Comparison of ENCODE assay signal across 7 cellular contexts in genomic region chr9:110125763-110126351, GRCh38.
A peak's percentile ranks its signal among the peaks of the same experiment; 100 is the strongest.
DNase-seq lines count a peak whose midpoint lies in the region; ATAC-seq and TF ChIP-seq lines count a peak whose summit lies in the region.

No MANE protein-coding gene starts in this region.

- no peak for DNase-seq in activated naive CD8-positive, alpha-beta T cell treated with anti-CD3 and anti-CD28 coated beads for 36 hours
- no peak for DNase-seq in immature natural killer cell
- DNase-seq in stimulated activated naive CD8-positive, alpha-beta T cell treated with anti-CD3 and anti-CD28 coated beads, Interleukin-15, amount 100 ng/mL, for 72 hours = no peak
- DNase-seq in activated CD8-positive, alpha-beta memory T cell treated with anti-CD3 and anti-CD28 coated beads, Interleukin-2, amount 50 U/mL, for 4 hours = no peak
- no peak for DNase-seq in COLO829 (ENCODE audit: low spot score)

- peaks cover 95% of the 10 kb centered on the region for H3K79me2 ChIP-seq in KMS-11 (ENCODE audit: insufficient read depth, low read depth)

- no peaks in the 10 kb centered on the region for H3K9me3 Mint-ChIP-seq in activated naive CD8-positive, alpha-beta T cell treated with anti-CD3 and anti-CD28 coated beads for 36 hours
- no peaks in the 10 kb centered on the region for H3K9me3 Mint-ChIP-seq in immature natural killer cell
- H3K9me3 Mint-ChIP-seq in stimulated activated naive CD8-positive, alpha-beta T cell treated with anti-CD3 and anti-CD28 coated beads, Interleukin-15, amount 100 ng/mL, for 72 hours = no peaks in the 10 kb centered on the region

- H3K4me2 ChIP-seq in KMS-11 = peak overlapping the region; percentile 10; the same call in 1 of the 2 replicates

- TF ChIP-seq CTCF in KMS-11 (conservative IDR thresholded peaks at IDR 0.05; ENCODE audit: low read depth, low read length) = no peak

- peaks cover 38% of the 10 kb centered on the region for H3K4me1 ChIP-seq in KMS-11 (ENCODE audit: low read depth, poor library complexity, severe bottlenecking)

- peaks cover 15% of the 10 kb centered on the region for H3K4me1 Mint-ChIP-seq in activated naive CD8-positive, alpha-beta T cell treated with anti-CD3 and anti-CD28 coated beads for 36 hours
- peaks cover 16 to 20% of the 10 kb centered on the region in 2 donors for H3K4me1 Mint-ChIP-seq in immature natural killer cell
- peaks cover 24% of the 10 kb centered on the region for H3K4me1 Mint-ChIP-seq in stimulated activated naive CD8-positive, alpha-beta T cell treated with anti-CD3 and anti-CD28 coated beads, Interleukin-15, amount 100 ng/mL, for 72 hours

- H3K9ac ChIP-seq in KMS-11 = no peak overlapping the region

- no peak overlapping the region for H2AFZ ChIP-seq in KMS-11 (ENCODE audit: low read depth)

- no peaks in the 10 kb centered on the region for H3K27me3 Mint-ChIP-seq in activated naive CD8-positive, alpha-beta T cell treated with anti-CD3 and anti-CD28 coated beads for 36 hours
- H3K27me3 Mint-ChIP-seq in immature natural killer cell (ENCODE audit: low read depth in 3 of 3) = no peaks in the 10 kb centered on the region
- no peaks in the 10 kb centered on the region for H3K27me3 Mint-ChIP-seq in stimulated activated naive CD8-positive, alpha-beta T cell treated with anti-CD3 and anti-CD28 coated beads, Interleukin-15, amount 100 ng/mL, for 72 hours

- 0 out of 2 replicates have a peak, but pooled peaks cover 5% of the 10 kb centered on the region for H4K20me1 ChIP-seq in KMS-11 (ENCODE audit: insufficient read depth)

- no peaks in the 10 kb centered on the region for H3K36me3 Mint-ChIP-seq in activated naive CD8-positive, alpha-beta T cell treated with anti-CD3 and anti-CD28 coated beads for 36 hours
- no peaks in the 10 kb centered on the region for H3K36me3 Mint-ChIP-seq in immature natural killer cell

- H3K27ac ChIP-seq in KMS-11 = no peak overlapping the region; the same call in 1 of the 2 replicates

- no peak overlapping the region for H3K4me3 Mint-ChIP-seq in activated naive CD8-positive, alpha-beta T cell treated with anti-CD3 and anti-CD28 coated beads for 36 hours
- H3K4me3 Mint-ChIP-seq in immature natural killer cell = peak overlapping the region in 3 of 5 donors; percentile 3 to 66 (median 40)
- H3K4me3 Mint-ChIP-seq in stimulated activated naive CD8-positive, alpha-beta T cell treated with anti-CD3 and anti-CD28 coated beads, Interleukin-15, amount 100 ng/mL, for 72 hours = no peak overlapping the region

- ATAC-seq in stimulated activated naive CD8-positive, alpha-beta T cell treated with anti-CD3 and anti-CD28 coated beads, Interleukin-15, amount 100 ng/mL, for 72 hours = peak; percentile 12
- ATAC-seq in HG02588 (IDR thresholded peaks at IDR 0.05; ENCODE audit: unreplicated experiment) = no peak

- no peaks in the 10 kb centered on the region for H3K36me3 ChIP-seq in KMS-11 (ENCODE audit: insufficient read depth)

- no peak overlapping the region for H3K4me3 ChIP-seq in KMS-11 (IDR thresholded peaks at IDR 0.05; ENCODE audit: insufficient read depth, low read depth, low read length)

- no peaks in the 10 kb centered on the region for H3K27me3 ChIP-seq in KMS-11 (ENCODE audit: insufficient read depth, low read depth)

- peak overlapping the region; percentile 15 for H3K27ac Mint-ChIP-seq in activated naive CD8-positive, alpha-beta T cell treated with anti-CD3 and anti-CD28 coated beads for 36 hours
- peak overlapping the region in 5 of 6 donors; percentile 29 to 62 (median 47) for H3K27ac Mint-ChIP-seq in immature natural killer cell
- peak overlapping the region in 1 of 2 donors; percentile 21 for H3K27ac Mint-ChIP-seq in stimulated activated naive CD8-positive, alpha-beta T cell treated with anti-CD3 and anti-CD28 coated beads, Interleukin-15, amount 100 ng/mL, for 72 hours

Comparison
In these comparisons a context has a peak if more than half of its experiments do, and no peak if none do; other contexts are left out.
1. H3K4me3 Mint-ChIP-seq: peak in immature natural killer cell (3 of 5); none in activated naive CD8-positive, alpha-beta T cell treated with anti-CD3 and anti-CD28 coated beads for 36 hours (single experiment) and stimulated activated naive CD8-positive, alpha-beta T cell treated with anti-CD3 and anti-CD28 coated beads, Interleukin-15, amount 100 ng/mL, for 72 hours (0 of 2).